ENCODE assay signal across 12 cellular contexts in the genomic region with DNA sequence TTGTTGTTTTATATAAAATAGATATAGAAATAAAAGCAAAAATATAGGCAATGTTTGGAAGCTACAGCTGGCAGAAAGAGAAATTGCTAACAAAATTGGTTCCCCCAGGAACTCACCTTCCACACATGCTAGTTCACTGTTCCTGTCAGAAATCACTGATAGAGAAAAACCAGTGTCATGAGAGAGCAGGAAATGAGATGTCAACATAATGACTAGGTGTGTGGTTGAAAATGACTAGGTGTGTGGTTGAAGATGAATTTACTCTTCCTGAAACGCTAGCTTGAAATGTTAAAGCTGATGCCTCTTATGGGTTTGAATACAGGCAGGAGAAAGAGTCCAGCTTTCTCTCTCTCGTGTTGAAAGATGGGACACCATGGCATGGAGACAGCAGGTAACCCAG.
DNase-seq lines count a peak whose midpoint lies in the region; ATAC-seq lines count a peak whose summit lies in the region.
"Had no signal": no experiment of that assay in that cellular context is flagged by ENCODE, and none has a peak within 500 bp of the region (broad histone marks: within the 10 kb centered on the region; RNA-seq: fewer than 3 reads in every experiment).

No MANE protein-coding gene starts in this region.

- H3K4me1 ChIP-seq in Karpas-422 (ENCODE audit: low read length): no peaks in the 10 kb centered on the region

- H3K4me3 ChIP-seq in Karpas-422 (ENCODE audit: low read length): no peak overlapping the region

- no peak overlapping the region for H3K4me2 ChIP-seq in Karpas-422 (ENCODE audit: low read depth, low read length, poor library complexity, severe bottlenecking)

- H3K27ac Mint-ChIP-seq in activated naive CD8-positive, alpha-beta T cell treated with anti-CD3 and anti-CD28 coated beads, Interleukin-2, amount 50 U/mL, for 24 hours: no peak overlapping the region

- DNase-seq in NCI-H2107 treated with DMSO at 0.1 percent for 48 hours (lab: John Stamatoyannopoulos, UW; ENCODE audit: unreplicated experiment) (peak; percentile 78), NCI-H2107 (lab: John Stamatoyannopoulos, UW) (no peak), SHP77 (lab: John Stamatoyannopoulos, UW) (no peak), Karpas-422 (no peak)
- DNase-seq in activated naive CD8-positive, alpha-beta T cell treated with anti-CD3 and anti-CD28 coated beads, Interleukin-2, amount 50 U/mL, for 24 hours: no peak
- no peak for DNase-seq in activated effector memory CD4-positive, alpha-beta T cell treated with Interleukin-2 at 50 U/mL for 16 hours
- DNase-seq: caudate nucleus, NCI-H1694, posterior cingulate gyrus had no signal

- no peaks in the 10 kb centered on the region for H3K9me2 ChIP-seq in Karpas-422 (replicated peaks; ENCODE audit: insufficient read depth, low read length)

- no peak overlapping the region for H2AFZ ChIP-seq in Karpas-422 (ENCODE audit: low read length)

- no peaks in the 10 kb centered on the region for H3K27me3 Mint-ChIP-seq in activated naive CD8-positive, alpha-beta T cell treated with anti-CD3 and anti-CD28 coated beads, Interleukin-2, amount 50 U/mL, for 24 hours

- no peaks in the 10 kb centered on the region for H3K9me3 ChIP-seq in Karpas-422 (ENCODE audit: low read length)

- no peak overlapping the region for H3K9ac ChIP-seq in Karpas-422 (ENCODE audit: low read length)

- no peaks in the 10 kb centered on the region for H3K79me2 ChIP-seq in Karpas-422 (ENCODE audit: low read length)

- H3K27me3 ChIP-seq in Karpas-422 (ENCODE audit: low read length): no peaks in the 10 kb centered on the region

- H3K27ac ChIP-seq in Karpas-422 (ENCODE audit: low read length): no peak overlapping the region
- H3K27ac ChIP-seq: 22Rv1 had no signal

- no peaks in the 10 kb centered on the region for H3K9me3 Mint-ChIP-seq in activated naive CD8-positive, alpha-beta T cell treated with anti-CD3 and anti-CD28 coated beads, Interleukin-2, amount 50 U/mL, for 24 hours

- no peak overlapping the region for H3K4me3 Mint-ChIP-seq in activated naive CD8-positive, alpha-beta T cell treated with anti-CD3 and anti-CD28 coated beads, Interleukin-2, amount 50 U/mL, for 24 hours

- H3K4me1 Mint-ChIP-seq in activated naive CD8-positive, alpha-beta T cell treated with anti-CD3 and anti-CD28 coated beads, Interleukin-2, amount 50 U/mL, for 24 hours: peaks cover 17% of the 10 kb centered on the region

- ATAC-seq in GM21390 (IDR thresholded peaks at IDR 0.05; ENCODE audit: unreplicated experiment): peak; percentile 97
- ATAC-seq in HG03196 (IDR thresholded peaks at IDR 0.05; ENCODE audit: unreplicated experiment): peak; percentile 96
- peak; percentile 76 for ATAC-seq in activated naive CD8-positive, alpha-beta T cell treated with anti-CD3 and anti-CD28 coated beads, Interleukin-2, amount 50 U/mL, for 24 hours

- no peaks in the 10 kb centered on the region for H4K20me1 ChIP-seq in Karpas-422 (ENCODE audit: insufficient read depth, low read depth, low read length)

- H3K36me3 ChIP-seq in Karpas-422 (ENCODE audit: insufficient read depth, low read length): no peaks in the 10 kb centered on the region

- no peaks in the 10 kb centered on the region for H3K36me3 Mint-ChIP-seq in activated naive CD8-positive, alpha-beta T cell treated with anti-CD3 and anti-CD28 coated beads, Interleukin-2, amount 50 U/mL, for 24 hours (ENCODE audit: low read depth)
